Comparison of ENCODE assay signal across 24 cellular contexts in the genomic region with DNA sequence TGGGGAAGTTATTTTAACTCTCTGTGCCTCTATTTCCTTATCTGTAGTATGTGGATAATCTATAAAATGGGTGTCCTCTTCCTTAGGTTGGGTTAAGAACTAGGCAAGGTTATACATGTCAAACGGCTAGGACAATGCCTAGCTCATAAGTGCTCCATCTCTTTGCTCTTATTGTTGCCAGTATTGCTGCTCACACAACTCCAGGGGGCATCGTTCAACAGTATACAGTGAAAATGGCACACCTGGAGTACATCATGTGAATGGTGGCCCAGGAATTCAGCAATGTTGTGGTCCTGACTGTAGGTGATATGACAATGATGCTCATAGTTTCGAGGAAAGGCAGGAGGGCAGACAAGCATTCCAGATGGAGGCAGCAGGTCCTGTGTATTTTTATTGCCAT. TPM values are rescaled to one million over a fixed set of nuclear protein-coding genes. Genes with fewer than 3 reads are reported as not detected.
DNase-seq lines count a peak whose midpoint lies in the region; ATAC-seq, FAIRE-seq and TF ChIP-seq lines count a peak whose summit lies in the region.
"Had no signal": no experiment of that assay in that cellular context is flagged by ENCODE, and none has a peak within 500 bp of the region (broad histone marks: within the 10 kb centered on the region; RNA-seq: fewer than 3 reads in every experiment).

No MANE protein-coding gene starts in this region.

- H3K9ac ChIP-seq in DND-41 (ENCODE audit: low read depth, low read length) (no peak overlapping the region), GM12878 (ENCODE audit: control insufficient read depth, insufficient read depth, low read length) (no peak overlapping the region)
- H3K9ac ChIP-seq: GM23248 had no signal

- H3K4me3 ChIP-seq in DND-41 (ENCODE audit: low read depth in 1 of 2, low read length in 2 of 2) (no peak overlapping the region), GM12878 (no peak overlapping the region)
- H3K4me3 ChIP-seq: GM23248, PC-9, SJCRH30 had no signal

- BruUV-seq in GM12878 (replicated peaks; lab: Mats Ljungman, UMichigan), result no TSS peak

- H4K20me1 ChIP-seq in DND-41 (ENCODE audit: insufficient read depth, low read length) (no peaks in the 10 kb centered on the region; the same call in 1 of the 2 replicates), GM12878 (ENCODE audit: control insufficient read depth, insufficient read depth) (no peaks in the 10 kb centered on the region)

- 0 out of 2 replicates have a peak, but pooled peaks have one; percentile 3 for TF ChIP-seq RAD21 in GM12878 (IDR thresholded peaks at IDR 0.05; ENCODE audit: insufficient read depth, low read depth, low read length)

- ATAC-seq in DND-41 (ENCODE audit: insufficient read depth, low read depth), result no peak
- ATAC-seq in GM12878, result no peak
- no peak for ATAC-seq in HG02852 (IDR thresholded peaks at IDR 0.05; ENCODE audit: unreplicated experiment)
- no peak for ATAC-seq in GM21447 (IDR thresholded peaks at IDR 0.05; ENCODE audit: unreplicated experiment)
- ATAC-seq: CD8-positive, alpha-beta T cell had no signal

- intact Hi-C loops in GM12878 (cut with micrococcal nuclease; ENCODE audit: unreplicated experiment), result no loop called here

- POLR2A ChIA-PET in GM12878 (lab: Charles Lee), result no interaction called here

- H3K79me2 ChIP-seq in DND-41 (ENCODE audit: insufficient read depth, low read length) (no peaks in the 10 kb centered on the region), GM12878 (ENCODE audit: control insufficient read depth, insufficient read depth, low read length) (no peaks in the 10 kb centered on the region)

- DNase-seq in NCI-H2171 treated with DMSO at 0.1 percent for 48 hours (lab: John Stamatoyannopoulos, UW) (peak; percentile 11), NCI-H2171 (lab: John Stamatoyannopoulos, UW) (no peak), DND-41 (no peak), GM12878 (ENCODE audit: low read depth, low spot score) (no peak), kidney tubule cell (ENCODE audit: low spot score) (peak; percentile 7), GM12892 (ENCODE audit: insufficient read length) (no peak)
- DNase-seq: CD8-positive, alpha-beta T cell; GDM1; GM23248; IMR-90; Karpas-422; MM.1S; NCI-H1092; NCI-H1436 treated with DMSO at 0.1 percent for 48 hours; NCI-H2029; NCI-H2227 treated with DMSO at 0.1 percent for 48 hours; NCI-H524 treated with DMSO at 0.1 percent for 48 hours; PC-9; SJCRH30; T-helper 2 cell had no signal

- H3K36me3 ChIP-seq in DND-41 (ENCODE audit: insufficient read depth, low read length) (no peaks in the 10 kb centered on the region), GM12878 (ENCODE audit: control insufficient read depth in 2 of 2, insufficient read depth in 2 of 2, low read length in 1 of 2) (no peaks in the 10 kb centered on the region)
- H3K36me3 ChIP-seq: SJCRH30 had no signal

- CTCF ChIA-PET in GM12878 (lab: Yijun Ruan, JAX), result no interaction called here

- FAIRE-seq in GM12878 (lab: Jason Lieb, UNC) (no peak), GM12892 (lab: Jason Lieb, UNC) (no peak)

- RAD21 ChIA-PET in GM12878 (lab: Charles Lee; ENCODE audit: unreplicated experiment), result no interaction called here

- in situ Hi-C loops in GM12878 (cut with MboI), result no loop called here

- no peak overlapping the region for H3K4me2 ChIP-seq in DND-41 (ENCODE audit: insufficient read depth, low read length)
- no peak overlapping the region for H3K4me2 ChIP-seq in GM12878 (ENCODE audit: control insufficient read depth, insufficient read depth)
- H3K4me2 ChIP-seq: PC-9 had no signal

- H3K27ac ChIP-seq in DND-41 (ENCODE audit: low read length), result no peak overlapping the region
- H3K27ac ChIP-seq in GM12878 (ENCODE audit: control insufficient read depth, insufficient read depth), result no peak overlapping the region
- H3K27ac ChIP-seq: GM23248, HL-60, PC-9, RWPE1, SJCRH30 had no signal

- TF ChIP-seq POLR2A in GM12878 (IDR thresholded peaks at IDR 0.05; ENCODE audit: low read depth, low read length) (no peak), GM12892 (IDR thresholded peaks at IDR 0.05; ENCODE audit: low read depth, low read length) (no peak)

- no peak overlapping the region for H2AFZ ChIP-seq in DND-41 (ENCODE audit: low read depth, low read length)
- H2AFZ ChIP-seq in GM12878 (ENCODE audit: control insufficient read depth, low read depth, low read length), result no peak overlapping the region
- H2AFZ ChIP-seq: GM23248, PC-9 had no signal

- no peaks in the 10 kb centered on the region for H3K4me1 ChIP-seq in DND-41 (ENCODE audit: insufficient read depth, low read length)
- no peaks in the 10 kb centered on the region for H3K4me1 ChIP-seq in GM12878 (ENCODE audit: control insufficient read depth, insufficient read depth, low read length)
- H3K4me1 ChIP-seq: SJCRH30 had no signal

- H3K27me3 ChIP-seq in DND-41 (ENCODE audit: insufficient read depth, low read length, poor library complexity) (peaks cover 4% of the 10 kb centered on the region), GM12878 (replicated peaks in 1 of 2; ENCODE audit: control insufficient read depth in 2 of 2, insufficient read depth in 2 of 2, low read length in 1 of 2) (no peaks in the 10 kb centered on the region)
- H3K27me3 ChIP-seq: SJCRH30 had no signal

- TF ChIP-seq EP300 in GM12878 (IDR thresholded peaks at IDR 0.05; ENCODE audit: borderline replicate concordance in 1 of 2, control insufficient read depth in 1 of 2, low read depth in 2 of 2, low read length in 2 of 2), result no peak

- SMC1A ChIA-PET in GM12878 (lab: Charles Lee; ENCODE audit: uncharacterized antibody, unreplicated experiment), result interaction anchor here (1.3 kb wide), 1 partner anchor 198 kb away, joined by 3 read pairs; no protein-coding TSS in a partner anchor

- peak; percentile 25 for TF ChIP-seq CTCF in DND-41 (IDR thresholded peaks at IDR 0.05; ENCODE audit: borderline replicate concordance, extremely low read depth, low read length, poor library complexity, severe bottlenecking)
- TF ChIP-seq CTCF in GM12878 (IDR thresholded peaks at IDR 0.05 in 2 of 3, conservative IDR thresholded peaks at IDR 0.05 in 1 of 3; ENCODE audit: control insufficient read depth in 2 of 3, extremely low read depth in 1 of 3, insufficient read depth in 1 of 3, low read depth in 3 of 3, low read length in 3 of 3), result no peak; a peak in 1 of 6 replicates

- 25% methylated on average over 3 of the region's 3 CpGs for WGBS in GM12878 (ENCODE audit: insufficient coverage, insufficient replicate concordance, low lambda C conversion rate, missing lambda C conversion rate)

- no peaks in the 10 kb centered on the region for H3K9me3 ChIP-seq in DND-41 (ENCODE audit: insufficient read depth, low read length, severe bottlenecking)
- no peaks in the 10 kb centered on the region for H3K9me3 ChIP-seq in GM12878 (replicated peaks; ENCODE audit: control insufficient read depth, insufficient read depth, low read length)
- H3K9me3 ChIP-seq: SJCRH30 had no signal

TF ChIP-seq in GM12878, 131 proteins besides CTCF, POLR2A, EP300 and RAD21 (continues in another document):
- TF ChIP-seq EZH2 (IDR thresholded peaks at IDR 0.05; ENCODE audit: borderline replicate concordance, control insufficient read depth, low read depth, low read length) (no peak), E4F1 (IDR thresholded peaks at IDR 0.05; ENCODE audit: borderline replicate concordance, partially characterized antibody) (no peak), MXI1 (IDR thresholded peaks at IDR 0.05; ENCODE audit: low read depth, low read length) (no peak), TCF7 (IDR thresholded peaks at IDR 0.05; ENCODE audit: borderline replicate concordance) (no peak), FOXK2 (IDR thresholded peaks at IDR 0.05) (no peak), BRCA1 (IDR thresholded peaks at IDR 0.05; ENCODE audit: low read depth, low read length) (no peak), SREBF1 (IDR thresholded peaks at IDR 0.05; ENCODE audit: low read length) (no peak), CBX5 (IDR thresholded peaks at IDR 0.05; ENCODE audit: low read depth) (no peak), NR2F1 (conservative IDR thresholded peaks at IDR 0.05) (no peak), HCFC1 (IDR thresholded peaks at IDR 0.05; ENCODE audit: low read length) (no peak)

RNA-seq across cellular contexts. Expression of gene SLIT3, which starts 30.1 kb away (rescaled TPM):
- not detected in 2 replicates for total RNA-seq in GM12878 (2013; cell fraction: nucleolus; rRNA removed)
- total RNA-seq in GM12878 (2014; rRNA removed) (not detected in 2 replicates), GM12878 (2014; rRNA removed; fragmentation: Illumina TruSeq; extraction: Trizol) (not detected in 2 replicates), GM12878 (2021) (0.05 TPM in 1 of 2 replicates, not detected in the other)
- not detected for polyA plus RNA-seq in GM12878 (2011; ENCODE audit: low read depth)
- polyA plus RNA-seq in GM12878 (2011; rRNA removed) (not detected in 2 replicates), GM12878 (2014; fragmentation: Illumina TruSeq; extraction: Trizol) (not detected in 2 replicates), GM12878 (2014; fragmentation: Nextera tagmentation; extraction: Ambion mirVana) (not detected), GM12878 (2014; rRNA removed) (not detected in 2 replicates), GM12878 (2016; fragmentation: Nextera tagmentation; extraction: Ambion mirVana) (not detected)
- not detected in 2 replicates for polyA plus RNA-seq in GM12878 (2011; cell fraction: cytosol; rRNA removed)
- polyA plus RNA-seq in GM12878 (2011; cell fraction: nucleus; rRNA removed), result not detected in 2 replicates
- not detected in 2 replicates for polyA plus RNA-seq in GM12878 (2012)
- polyA minus RNA-seq in GM12878 (2011; rRNA and poly(A)+ RNA removed), result 0.22 and 0.26 TPM in 2 replicates
- polyA minus RNA-seq in GM12878 (2011; cell fraction: cytosol; rRNA and poly(A)+ RNA removed), result not detected in 2 replicates
- polyA minus RNA-seq in GM12878 (2011; cell fraction: nucleus; rRNA and poly(A)+ RNA removed), result under 0.01 TPM in 1 of 2 replicates, not detected in the other
- polyA plus RNA-seq in GM12892 (2012; ENCODE audit: missing spikeins), result not detected
- total RNA-seq: CD8-positive, alpha-beta T cell; PC-9 had no signal

Comparison
In these comparisons a context has a peak if more than half of its experiments do, and no peak if none do; other contexts are left out.
1. DNase-seq: peak in NCI-H2171 treated with DMSO at 0.1 percent for 48 hours (single experiment) and kidney tubule cell (single experiment); none in NCI-H2171 (single experiment), DND-41 (single experiment), GM12878 (single experiment) and GM12892 (single experiment).